Comparison of ENCODE assay signal across 31 cellular contexts in the genomic region with DNA sequence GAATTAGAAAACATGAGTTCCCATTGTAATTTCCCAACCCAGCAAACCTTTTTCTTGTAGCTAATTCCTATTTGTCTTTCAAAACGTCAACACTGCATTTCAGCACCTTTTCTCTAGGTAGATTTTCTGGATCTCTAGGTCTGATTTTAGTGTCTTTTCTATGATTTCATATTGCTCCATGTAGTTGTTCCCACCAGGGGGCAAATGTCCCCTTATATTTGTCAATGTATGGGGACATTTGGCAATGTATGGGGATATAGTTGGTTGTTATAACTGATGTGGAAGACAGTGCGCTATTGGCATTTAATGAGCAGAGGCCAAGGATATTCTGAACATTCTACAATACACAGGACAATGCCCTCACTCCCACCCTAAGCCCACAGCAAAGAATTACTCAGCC.
DNase-seq lines count a peak whose midpoint lies in the region; ATAC-seq and TF ChIP-seq lines count a peak whose summit lies in the region.
"Had no signal": no experiment of that assay in that cellular context is flagged by ENCODE, and none has a peak within 500 bp of the region (broad histone marks: within the 10 kb centered on the region; RNA-seq: fewer than 3 reads in every experiment).

No MANE protein-coding gene starts in this region.

- H3K9me3 Mint-ChIP-seq in endodermal cell (no peaks in the 10 kb centered on the region), GM23338 (no peaks in the 10 kb centered on the region)
- H3K9me3 Mint-ChIP-seq: natural killer cell treated with Interleukin-12 subunit alpha and Interleukin-12 subunit beta and Interleukin-15 and Interleukin-18, amount 100 ng/mL, for 72 hours; T-helper 1 cell treated with Interleukin-12 subunit alpha and Interleukin-12 subunit beta and Interleukin-4 antibody, amounts not matched to agents 30 μg/mL and 1 μg/mL, for 36 hours had no signal

- no peak overlapping the region for H3K4me3 Mint-ChIP-seq in endodermal cell
- H3K4me3 Mint-ChIP-seq in GM23338 = no peak overlapping the region
- H3K4me3 Mint-ChIP-seq: activated CD8-positive, alpha-beta memory T cell treated with anti-CD3 and anti-CD28 coated beads, Interleukin-2, amount 10 ng/mL, durations not matched to agents 7 days and 5 days; activated naive CD8-positive, alpha-beta T cell treated with anti-CD3 and anti-CD28 coated beads for 36 hours; activated T-cell treated with anti-CD3 and anti-CD28 coated beads, Interleukin-2, amount 50 U/mL, for 4 hours; CD4-positive, CD25-positive, alpha-beta regulatory T cell; natural killer cell treated with Interleukin-12 subunit alpha and Interleukin-12 subunit beta and Interleukin-15 and Interleukin-18, amount 100 ng/mL, for 72 hours; stimulated activated memory B cell treated with anti-CD40 and anti-IgM and Interleukin-4, amounts not matched to agents 10 μg/mL and 1 μg/mL and 100 μg/mL, for 72 hours; T-helper 1 cell treated with Interleukin-12 subunit alpha and Interleukin-12 subunit beta and Interleukin-4 antibody, amounts not matched to agents 30 μg/mL and 1 μg/mL, for 36 hours had no signal

- no peak overlapping the region for H3K9ac ChIP-seq in endodermal cell (ENCODE audit: extremely low read depth, low read length, poor library complexity, severe bottlenecking)
- H3K9ac ChIP-seq in smooth muscle cell (ENCODE audit: low read depth) = no peak overlapping the region

- DNase-seq in DMS53 (lab: John Stamatoyannopoulos, UW) (peak; percentile 6), DMS53 treated with DMSO at 0.1 percent for 48 hours (lab: John Stamatoyannopoulos, UW; ENCODE audit: unreplicated experiment) (no peak), NB4 (ENCODE audit: low read depth) (no peak), endodermal cell (no peak), smooth muscle cell (lab: John Stamatoyannopoulos, UW; ENCODE audit: unreplicated experiment) (no peak), GM23338 (ENCODE audit: low spot score) (no peak), coronary artery (ENCODE audit: low spot score) (no peak)
- DNase-seq: activated CD4-positive, alpha-beta T cell treated with anti-CD3 and anti-CD28 coated beads, Interleukin-2, amount 50 U/mL, for 4 hours; activated CD8-positive, alpha-beta memory T cell treated with anti-CD3 and anti-CD28 coated beads, Interleukin-2, amount 10 ng/mL, durations not matched to agents 7 days and 5 days; activated gamma-delta T cell; activated naive CD8-positive, alpha-beta T cell treated with anti-CD3 and anti-CD28 coated beads for 36 hours; activated T-cell treated with anti-CD3 and anti-CD28 coated beads, Interleukin-2, amount 50 U/mL, for 4 hours; anterior cingulate cortex; CD4-positive, CD25-positive, alpha-beta regulatory T cell; colonic mucosa; effector CD8-positive, alpha-beta T cell; glutamatergic neuron; KBM-7; mammary epithelial cell; MG63; NCI-H1436; NCI-H446; NCI-H748 treated with DMSO at 0.1 percent for 48 hours; transverse colon had no signal

- H3K27ac Mint-ChIP-seq in endodermal cell = no peak overlapping the region
- no peak overlapping the region for H3K27ac Mint-ChIP-seq in GM23338
- H3K27ac Mint-ChIP-seq: activated CD8-positive, alpha-beta memory T cell treated with anti-CD3 and anti-CD28 coated beads, Interleukin-2, amount 10 ng/mL, durations not matched to agents 7 days and 5 days; activated naive CD8-positive, alpha-beta T cell treated with anti-CD3 and anti-CD28 coated beads for 36 hours; natural killer cell treated with Interleukin-12 subunit alpha and Interleukin-12 subunit beta and Interleukin-15 and Interleukin-18, amount 100 ng/mL, for 72 hours; stimulated activated memory B cell treated with anti-CD40 and anti-IgM and Interleukin-4, amounts not matched to agents 10 μg/mL and 1 μg/mL and 100 μg/mL, for 72 hours; T-helper 1 cell treated with Interleukin-12 subunit alpha and Interleukin-12 subunit beta and Interleukin-4 antibody, amounts not matched to agents 30 μg/mL and 1 μg/mL, for 36 hours had no signal

- no peaks in the 10 kb centered on the region for H3K36me3 Mint-ChIP-seq in endodermal cell (ENCODE audit: low read depth)
- H3K36me3 Mint-ChIP-seq in GM23338 (ENCODE audit: low read depth) = no peaks in the 10 kb centered on the region
- H3K36me3 Mint-ChIP-seq: activated CD8-positive, alpha-beta memory T cell treated with anti-CD3 and anti-CD28 coated beads, Interleukin-2, amount 10 ng/mL, durations not matched to agents 7 days and 5 days; activated naive CD8-positive, alpha-beta T cell treated with anti-CD3 and anti-CD28 coated beads for 36 hours; CD4-positive, CD25-positive, alpha-beta regulatory T cell; natural killer cell treated with Interleukin-12 subunit alpha and Interleukin-12 subunit beta and Interleukin-15 and Interleukin-18, amount 100 ng/mL, for 72 hours; stimulated activated memory B cell treated with anti-CD40 and anti-IgM and Interleukin-4, amounts not matched to agents 10 μg/mL and 1 μg/mL and 100 μg/mL, for 72 hours had no signal

- no peak for ATAC-seq in GM23338
- ATAC-seq in GM18511 (IDR thresholded peaks at IDR 0.05; ENCODE audit: unreplicated experiment) = no peak
- ATAC-seq: activated CD8-positive, alpha-beta memory T cell treated with anti-CD3 and anti-CD28 coated beads, Interleukin-2, amount 10 ng/mL, durations not matched to agents 7 days and 5 days; activated T-cell treated with anti-CD3 and anti-CD28 coated beads, Interleukin-2, amount 50 U/mL, for 4 hours had no signal

- no peaks in the 10 kb centered on the region for H3K9me3 ChIP-seq in endodermal cell (ENCODE audit: control insufficient read depth, low read length)
- H3K9me3 ChIP-seq in smooth muscle cell (replicated peaks; ENCODE audit: low read depth) = no peaks in the 10 kb centered on the region
- H3K9me3 ChIP-seq: colonic mucosa, MG63, transverse colon had no signal

- TF ChIP-seq POLR2A in NB4 (IDR thresholded peaks at IDR 0.05; ENCODE audit: extremely low read depth, insufficient read length) = no peak

- H3K36me3 ChIP-seq in endodermal cell (ENCODE audit: control insufficient read depth, insufficient read depth, low read length) (no peaks in the 10 kb centered on the region), smooth muscle cell (ENCODE audit: low read depth) (no peaks in the 10 kb centered on the region), GM23338 (ENCODE audit: insufficient read depth) (no peaks in the 10 kb centered on the region)
- H3K36me3 ChIP-seq: colonic mucosa, MG63, transverse colon had no signal

- H3K4me2 ChIP-seq in smooth muscle cell (no peak overlapping the region), GM23338 (no peak overlapping the region)

- H3K4me1 ChIP-seq in endodermal cell (ENCODE audit: control insufficient read depth, insufficient read depth, low read length) = no peaks in the 10 kb centered on the region
- no peaks in the 10 kb centered on the region for H3K4me1 ChIP-seq in smooth muscle cell (ENCODE audit: low read depth)
- peaks cover 12% of the 10 kb centered on the region for H3K4me1 ChIP-seq in GM23338 (ENCODE audit: insufficient read depth)
- H3K4me1 ChIP-seq: colonic mucosa, transverse colon had no signal

- H3K27me3 Mint-ChIP-seq in endodermal cell (ENCODE audit: insufficient read depth) (no peaks in the 10 kb centered on the region), GM23338 (ENCODE audit: insufficient read depth, low read depth, poor library complexity) (peaks cover 2% of the 10 kb centered on the region)
- H3K27me3 Mint-ChIP-seq: stimulated activated memory B cell treated with anti-CD40 and anti-IgM and Interleukin-4, amounts not matched to agents 10 μg/mL and 1 μg/mL and 100 μg/mL, for 72 hours had no signal

- no peaks in the 10 kb centered on the region for H3K4me1 Mint-ChIP-seq in endodermal cell
- H3K4me1 Mint-ChIP-seq in GM23338 = peaks cover 15% of the 10 kb centered on the region
- H3K4me1 Mint-ChIP-seq: activated CD8-positive, alpha-beta memory T cell treated with anti-CD3 and anti-CD28 coated beads, Interleukin-2, amount 10 ng/mL, durations not matched to agents 7 days and 5 days; activated naive CD8-positive, alpha-beta T cell treated with anti-CD3 and anti-CD28 coated beads for 36 hours; CD4-positive, CD25-positive, alpha-beta regulatory T cell; stimulated activated memory B cell treated with anti-CD40 and anti-IgM and Interleukin-4, amounts not matched to agents 10 μg/mL and 1 μg/mL and 100 μg/mL, for 72 hours had no signal

- no peak overlapping the region for H3K27ac ChIP-seq in endodermal cell (ENCODE audit: low read depth, low read length)
- H3K27ac ChIP-seq in smooth muscle cell (ENCODE audit: low read depth) = no peak overlapping the region
- no peak overlapping the region for H3K27ac ChIP-seq in GM23338 (ENCODE audit: low read depth)
- no peak overlapping the region for H3K27ac ChIP-seq in coronary artery
- H3K27ac ChIP-seq: 22Rv1, colonic mucosa, epithelial cell of prostate, SK-N-MC, transverse colon had no signal

- H2AFZ ChIP-seq in smooth muscle cell (ENCODE audit: low read depth) (no peak overlapping the region), GM23338 (no peak overlapping the region)

- H3K79me2 ChIP-seq in smooth muscle cell (ENCODE audit: low read depth) (no peaks in the 10 kb centered on the region), GM23338 (replicated peaks; ENCODE audit: insufficient read depth) (no peaks in the 10 kb centered on the region)

- no peaks in the 10 kb centered on the region for H3K9me2 ChIP-seq in GM23338 (ENCODE audit: insufficient read depth)

- no peaks in the 10 kb centered on the region for H3F3A ChIP-seq in smooth muscle cell (ENCODE audit: low read depth)
- H3F3A ChIP-seq in GM23338 (replicated peaks; ENCODE audit: low read depth) = no peaks in the 10 kb centered on the region

- TF ChIP-seq CTCF in NB4 (IDR thresholded peaks at IDR 0.05; ENCODE audit: low read depth, low read length) (peak; percentile 5), endodermal cell (conservative IDR thresholded peaks at IDR 0.05) (peak; percentile 29), smooth muscle cell (IDR thresholded peaks at IDR 0.05; ENCODE audit: borderline replicate concordance, insufficient read depth, poor library complexity, severe bottlenecking) (peak; percentile 18), GM23338 (conservative IDR thresholded peaks at IDR 0.05; ENCODE audit: low read depth in 2 of 2) (no peak; a peak in 1 of 4 replicates), coronary artery (IDR thresholded peaks at IDR 0.05) (no peak)

- H4K20me1 ChIP-seq in smooth muscle cell (ENCODE audit: low read depth) (no peaks in the 10 kb centered on the region), GM23338 (replicated peaks; ENCODE audit: insufficient read depth) (no peaks in the 10 kb centered on the region)

- no peak overlapping the region for H3K4me3 ChIP-seq in NB4 (ENCODE audit: low read depth, low read length)
- no peak overlapping the region for H3K4me3 ChIP-seq in endodermal cell (ENCODE audit: low read length)
- no peak overlapping the region for H3K4me3 ChIP-seq in smooth muscle cell
- H3K4me3 ChIP-seq in GM23338 = no peak overlapping the region
- H3K4me3 ChIP-seq in coronary artery = no peak overlapping the region
- H3K4me3 ChIP-seq: colonic mucosa, MG63, SK-N-MC, transverse colon had no signal

- WGBS in endodermal cell (ENCODE audit: insufficient coverage in 1 of 2, insufficient read length in 1 of 2), 2 experiments = 94% methylated on average over 2 of the region's 2 CpGs; no CpG with 5 or more reads in 1 of the 2 experiments
- WGBS in smooth muscle cell (ENCODE audit: low lambda C conversion rate) = 91% methylated on average over 2 of the region's 2 CpGs

- H3K27me3 ChIP-seq in endodermal cell (ENCODE audit: control insufficient read depth, insufficient read depth, low read length, poor library complexity, severe bottlenecking) (no peaks in the 10 kb centered on the region), smooth muscle cell (ENCODE audit: low read depth) (no peaks in the 10 kb centered on the region), GM23338 (ENCODE audit: insufficient read depth) (no peaks in the 10 kb centered on the region)
- H3K27me3 ChIP-seq: colonic mucosa, MG63, transverse colon had no signal

Comparison
In these comparisons a context has a peak if more than half of its experiments do, and no peak if none do; other contexts are left out.
1. CTCF ChIP-seq: peak in NB4 (single experiment), endodermal cell (single experiment) and smooth muscle cell (single experiment); none in GM23338 (0 of 2) and coronary artery (single experiment).